17 cellular contexts compared by ENCODE assay signal in the genomic region with DNA sequence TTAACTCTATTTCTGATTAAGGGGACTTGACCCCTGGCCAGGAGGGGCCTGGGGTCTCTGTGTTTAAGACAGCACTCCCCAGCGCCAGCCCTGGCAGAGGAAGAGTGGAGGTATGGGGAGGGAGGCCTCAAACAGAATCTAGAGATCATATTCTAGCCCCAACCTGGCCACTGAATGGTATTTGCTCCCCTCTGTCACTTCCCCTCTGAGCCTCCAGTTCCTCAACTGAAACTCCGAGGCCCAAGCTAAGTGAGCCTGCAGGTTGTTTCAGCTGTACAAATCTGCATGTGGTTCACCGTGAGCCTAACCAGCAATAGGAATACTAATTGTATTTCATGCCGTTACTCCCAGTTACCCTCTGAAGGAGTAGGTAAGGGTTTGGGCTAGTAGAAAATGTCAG. TPM values are rescaled to one million over a fixed set of nuclear protein-coding genes. Genes with fewer than 3 reads are reported as not detected.
A peak's percentile ranks its signal among the peaks of the same experiment; 100 is the strongest.
DNase-seq lines count a peak whose midpoint lies in the region; ATAC-seq and TF ChIP-seq lines count a peak whose summit lies in the region.
"Had no signal": no experiment of that assay in that cellular context is flagged by ENCODE, and none has a peak within 500 bp of the region (broad histone marks: within the 10 kb centered on the region; RNA-seq: fewer than 3 reads in every experiment).

No MANE protein-coding gene starts in this region.

- H3K4me1 ChIP-seq in psoas muscle, result peaks cover 45% of the 10 kb centered on the region
- H3K4me1 ChIP-seq: BLaER1 had no signal

- no peaks in the 10 kb centered on the region for H3K27me3 Mint-ChIP-seq in activated CD8-positive, alpha-beta memory T cell treated with anti-CD3 and anti-CD28 coated beads, Interleukin-2, amount 10 ng/mL, durations not matched to agents 7 days and 5 days
- no peaks in the 10 kb centered on the region for H3K27me3 Mint-ChIP-seq in CD4-positive, alpha-beta T cell
- H3K27me3 Mint-ChIP-seq: CD8-positive, alpha-beta memory T cell had no signal

- peak; percentile 36 for DNase-seq in activated CD8-positive, alpha-beta memory T cell treated with anti-CD3 and anti-CD28 coated beads, Interleukin-2, amount 10 ng/mL, durations not matched to agents 7 days and 5 days
- no peak for DNase-seq in activated CD8-positive, alpha-beta memory T cell treated with anti-CD3 and anti-CD28 coated beads, Interleukin-2, amount 50 U/mL, for 48 hours
- no peak for DNase-seq in CD4-positive, alpha-beta T cell
- no peak for DNase-seq in RWPE1 (ENCODE audit: low spot score)
- no peak for DNase-seq in psoas muscle
- no peak for DNase-seq in SHP77 treated with DMSO at 0.1 percent for 48 hours (lab: John Stamatoyannopoulos, UW)
- DNase-seq in activated T-cell treated with anti-CD3 and anti-CD28 coated beads, Interleukin-2, amount 50 U/mL, for 48 hours, result no peak
- DNase-seq: CD8-positive, alpha-beta memory T cell; DMS79; HFFc6; NCI-H1694 treated with DMSO at 0.1 percent for 48 hours; NCI-H748 treated with DMSO at 0.1 percent for 48 hours; OCI-M1; SIG-M5 had no signal

- H3K4me1 Mint-ChIP-seq in activated CD8-positive, alpha-beta memory T cell treated with anti-CD3 and anti-CD28 coated beads, Interleukin-2, amount 10 ng/mL, durations not matched to agents 7 days and 5 days, result no peaks in the 10 kb centered on the region
- no peaks in the 10 kb centered on the region for H3K4me1 Mint-ChIP-seq in CD4-positive, alpha-beta T cell (ENCODE audit: low read depth)

- no peak overlapping the region for H3K4me3 Mint-ChIP-seq in activated CD8-positive, alpha-beta memory T cell treated with anti-CD3 and anti-CD28 coated beads, Interleukin-2, amount 10 ng/mL, durations not matched to agents 7 days and 5 days
- no peak overlapping the region for H3K4me3 Mint-ChIP-seq in CD4-positive, alpha-beta T cell
- H3K4me3 Mint-ChIP-seq: CD8-positive, alpha-beta memory T cell; HFFc6 had no signal

- H3K27ac Mint-ChIP-seq in activated CD8-positive, alpha-beta memory T cell treated with anti-CD3 and anti-CD28 coated beads, Interleukin-2, amount 10 ng/mL, durations not matched to agents 7 days and 5 days, result no peak overlapping the region
- H3K27ac Mint-ChIP-seq in CD4-positive, alpha-beta T cell, result peak overlapping the region; percentile 26
- H3K27ac Mint-ChIP-seq: HFFc6 had no signal

- no peak for TF ChIP-seq CTCF in CD4-positive, alpha-beta T cell (IDR thresholded peaks at IDR 0.05)
- no peak for TF ChIP-seq CTCF in RWPE1 (conservative IDR thresholded peaks at IDR 0.05; ENCODE audit: low read depth)
- TF ChIP-seq CTCF in psoas muscle (IDR thresholded peaks at IDR 0.05), result no peak

- intact Hi-C loops in CD4-positive, alpha-beta T cell (cut with DNase I, micrococcal nuclease), result no loop called here
- intact Hi-C loops in psoas muscle (cut with DNase I), result loop anchor here in 1 of 2 donors (5.0 kb wide), 1 partner anchor 37 kb away; a partner anchor contains a TSS

- H3K27me3 ChIP-seq in CD4-positive, alpha-beta T cell (ENCODE audit: control insufficient read depth, insufficient read depth, low read length), result no peaks in the 10 kb centered on the region
- no peaks in the 10 kb centered on the region for H3K27me3 ChIP-seq in psoas muscle (ENCODE audit: insufficient read depth in 3 of 3, low read length in 2 of 3)
- H3K27me3 ChIP-seq: BLaER1 had no signal

- no peaks in the 10 kb centered on the region for H3K9me3 Mint-ChIP-seq in activated CD8-positive, alpha-beta memory T cell treated with anti-CD3 and anti-CD28 coated beads, Interleukin-2, amount 10 ng/mL, durations not matched to agents 7 days and 5 days (ENCODE audit: low read depth)
- no peaks in the 10 kb centered on the region for H3K9me3 Mint-ChIP-seq in CD4-positive, alpha-beta T cell
- H3K9me3 Mint-ChIP-seq: CD8-positive, alpha-beta memory T cell; HFFc6 had no signal

- POLR2A ChIA-PET in CD4-positive, alpha-beta T cell (lab: Charles Lee), result interaction anchor here (0.6 to 1.6 kb wide), 3 partner anchors 35 to 364 kb away, joined by 3 to 4 read pairs (median 3); no protein-coding TSS in a partner anchor
- POLR2A ChIA-PET in RWPE1 (lab: Yijun Ruan, JAX; ENCODE audit: low non-redundant PET), result interaction anchor here (0.5 kb wide), 1 partner anchor 13 kb away, joined by 4 read pairs; no protein-coding TSS in a partner anchor

- no peak overlapping the region for H3K27ac ChIP-seq in CD4-positive, alpha-beta T cell (ENCODE audit: low read depth, low read length)
- H3K27ac ChIP-seq in RWPE1 (peak overlapping the region; percentile 1), psoas muscle (peak overlapping the region; percentile 65)
- H3K27ac ChIP-seq: BLaER1 had no signal

- peaks cover 0 to 51% of the 10 kb centered on the region in 2 donors for H3K36me3 ChIP-seq in psoas muscle (ENCODE audit: insufficient read depth in 1 of 2, low read depth in 1 of 2)

- ATAC-seq in activated CD8-positive, alpha-beta memory T cell treated with anti-CD3 and anti-CD28 coated beads, Interleukin-2, amount 10 ng/mL, durations not matched to agents 7 days and 5 days, result no peak
- ATAC-seq in CD4-positive, alpha-beta T cell (ENCODE audit: poor library complexity), result no peak
- ATAC-seq in psoas muscle (no peak), HG03521 (IDR thresholded peaks at IDR 0.05; ENCODE audit: unreplicated experiment) (no peak)
- ATAC-seq: SK-N-SH treated with all-trans-retinoic acid at 6 μM for 48 hours had no signal

- H3K36me3 Mint-ChIP-seq in activated CD8-positive, alpha-beta memory T cell treated with anti-CD3 and anti-CD28 coated beads, Interleukin-2, amount 10 ng/mL, durations not matched to agents 7 days and 5 days, result peaks cover 37% of the 10 kb centered on the region
- peaks cover 54% of the 10 kb centered on the region for H3K36me3 Mint-ChIP-seq in CD4-positive, alpha-beta T cell (ENCODE audit: low read depth)

- WGBS in psoas muscle, 3 donors, result 77 to 84% (median 83%) methylated on average over 4 of the region's 4 CpGs

- no peaks in the 10 kb centered on the region for H3K9me3 ChIP-seq in CD4-positive, alpha-beta T cell (ENCODE audit: control insufficient read depth, low read length)
- no peaks in the 10 kb centered on the region for H3K9me3 ChIP-seq in psoas muscle
- H3K9me3 ChIP-seq: BLaER1 had no signal

- no peak overlapping the region for H3K4me3 ChIP-seq in psoas muscle
- H3K4me3 ChIP-seq: BLaER1 had no signal

- CTCF ChIA-PET in activated CD8-positive, alpha-beta memory T cell treated with anti-CD3 and anti-CD28 coated beads, Interleukin-2, amount 10 ng/mL, durations not matched to agents 7 days and 5 days (lab: Charles Lee), result interaction anchor here (1.1 to 4.1 kb wide), 4 partner anchors 10 to 18 kb away, joined by 3 to 20 read pairs (median 3); no protein-coding TSS in a partner anchor
- CTCF ChIA-PET in CD4-positive, alpha-beta T cell (lab: Charles Lee), result interaction anchor here (1.2 kb wide), 1 partner anchor 68 kb away, joined by 4 read pairs; no protein-coding TSS in a partner anchor
- CTCF ChIA-PET in RWPE1 (lab: Yijun Ruan, JAX), result interaction anchor here (1.0 kb wide), 1 partner anchor 16 kb away, joined by 3 read pairs; no protein-coding TSS in a partner anchor

RNA-seq across cellular contexts. Expression of a gene that starts 36.0 kb away (rescaled TPM):
- total RNA-seq in activated CD8-positive, alpha-beta memory T cell treated with anti-CD3 and anti-CD28 coated beads, Interleukin-2, amount 10 ng/mL, durations not matched to agents 7 days and 5 days, result 100 to 1,000 TPM; 299 to 301 TPM
- 100 to 1,000 TPM; 178 to 192 TPM for total RNA-seq in CD4-positive, alpha-beta T cell
- 10 to 100 TPM; 52.8 to 73.9 (median 66.5) TPM for total RNA-seq in psoas muscle
- polyA plus RNA-seq in psoas muscle, result 100 to 1,000 TPM in 1 of 3 donors, 10 to 100 TPM in 2; 65.0 to 136 (median 74.2) TPM

RNA-seq across cellular contexts. Expression of a gene that starts 37.4 kb away (rescaled TPM):
- total RNA-seq in activated CD8-positive, alpha-beta memory T cell treated with anti-CD3 and anti-CD28 coated beads, Interleukin-2, amount 10 ng/mL, durations not matched to agents 7 days and 5 days, result 10 to 100 TPM; 35.5 to 47.8 TPM
- 10 to 100 TPM; 70.5 to 74.0 TPM for total RNA-seq in CD4-positive, alpha-beta T cell
- total RNA-seq in psoas muscle, result 10 to 100 TPM; 21.1 to 53.8 (median 26.5) TPM
- polyA plus RNA-seq in psoas muscle, result 100 to 1,000 TPM in 1 of 3 donors, 10 to 100 TPM in 2; 33.2 to 168 (median 48.9) TPM
